1 cellular context compared by ENCODE assay signal in genomic region chr1:23368562-23369334, GRCh38.
TF ChIP-seq lines count a peak whose summit lies in the region.

No MANE protein-coding gene starts in this region.

TF ChIP-seq in K562, 482 proteins besides CTCF, POLR2A, EP300 and RAD21 (continued from another document and continues in another):
- TF ChIP-seq NR4A1 (CRISPR knock-in tag; IDR thresholded peaks at IDR 0.05) (0 out of 2 replicates have a peak, but pooled peaks have one; percentile 82), NR4A1 (tag; IDR thresholded peaks at IDR 0.05) (no peak), ZNF584 (CRISPR knock-in tag; IDR thresholded peaks at IDR 0.05; ENCODE audit: low read depth) (peak; percentile 56; the same call in 1 of the 2 replicates), BDP1 (IDR thresholded peaks at IDR 0.05; ENCODE audit: insufficient read depth, insufficient read length) (no peak), SETDB1 (IDR thresholded peaks at IDR 0.05; ENCODE audit: low read length) (no peak), ZNF143 (CRISPR knock-in tag; IDR thresholded peaks at IDR 0.05) (peak; percentile 88), HIVEP1 (CRISPR knock-in tag; IDR thresholded peaks at IDR 0.05) (peak; percentile 26; the same call in 1 of the 2 replicates), RAD51 (IDR thresholded peaks at IDR 0.05; ENCODE audit: borderline replicate concordance, low read depth) (no peak), ZFX (CRISPR knock-in tag; IDR thresholded peaks at IDR 0.05) (peak; percentile 98), E2F5 (CRISPR knock-in tag; IDR thresholded peaks at IDR 0.05) (no peak), NFXL1 (CRISPR knock-in tag; IDR thresholded peaks at IDR 0.05) (0 out of 2 replicates have a peak, but pooled peaks have one; percentile 61), REST (CRISPR knock-in tag; IDR thresholded peaks at IDR 0.05; ENCODE audit: low read depth) (0 out of 2 replicates have a peak, but pooled peaks have one; percentile 27), MCM2 (IDR thresholded peaks at IDR 0.05; ENCODE audit: low read depth) (no peak), FOXA3 (CRISPR knock-in tag; conservative IDR thresholded peaks at IDR 0.05 in 1 of 2, IDR thresholded peaks at IDR 0.05 in 1 of 2) (no peak; a peak in 1 of 4 replicates), RB1 (IDR thresholded peaks at IDR 0.05; ENCODE audit: low read depth) (peak; percentile 90), ERF (CRISPR knock-in tag; IDR thresholded peaks at IDR 0.05) (peak; percentile 39; the same call in 1 of the 2 replicates), HMG20A (CRISPR knock-in tag; conservative IDR thresholded peaks at IDR 0.05) (no peak), NCOA2 (IDR thresholded peaks at IDR 0.05; ENCODE audit: partially characterized antibody in 2 of 2) (no peak), STAT5B (CRISPR knock-in tag; IDR thresholded peaks at IDR 0.05) (no peak), DNMT1 (IDR thresholded peaks at IDR 0.05) (peak; percentile 84; the same call in 1 of the 2 replicates), ZNF384 (IDR thresholded peaks at IDR 0.05; ENCODE audit: low read depth, low read length) (0 out of 2 replicates have a peak, but pooled peaks have one; percentile 34), AFF1 (IDR thresholded peaks at IDR 0.05; ENCODE audit: low read depth in 1 of 2, partially characterized antibody in 2 of 2) (peak in 1 of 2 experiments; percentile 97), ZBTB34 (CRISPR knock-in tag; IDR thresholded peaks at IDR 0.05) (no peak), LEF1 (IDR thresholded peaks at IDR 0.05) (no peak), GATAD2A (IDR thresholded peaks at IDR 0.05) (peak; percentile 90), FOXK2 (conservative IDR thresholded peaks at IDR 0.05 in 1 of 2, IDR thresholded peaks at IDR 0.05 in 1 of 2; ENCODE audit: low read depth in 2 of 2) (peak; percentile 64 to 70; a peak in 2 of 4 replicates), NCOA1 (IDR thresholded peaks at IDR 0.05; ENCODE audit: low read depth) (0 out of 2 replicates have a peak, but pooled peaks have one; percentile 9), SRSF3 (IDR thresholded peaks at IDR 0.05; ENCODE audit: insufficient read depth, low read length) (no peak), THAP7 (CRISPR knock-in tag; IDR thresholded peaks at IDR 0.05) (0 out of 2 replicates have a peak, but pooled peaks have one; percentile 73), ZNF76 (CRISPR knock-in tag; IDR thresholded peaks at IDR 0.05; ENCODE audit: borderline replicate concordance) (peak; percentile 93), BHLHE40 (IDR thresholded peaks at IDR 0.05; ENCODE audit: low read length) (0 out of 2 replicates have a peak, but pooled peaks have one; percentile 50), SMAD2 (IDR thresholded peaks at IDR 0.05; ENCODE audit: low read depth, low read length) (no peak), RBM22 (IDR thresholded peaks at IDR 0.05; ENCODE audit: low read depth, low read length, poor library complexity, severe bottlenecking) (peak; percentile 67), SMAD3 (CRISPR knock-in tag; conservative IDR thresholded peaks at IDR 0.05) (0 out of 2 replicates have a peak, but pooled peaks have one; percentile 54), MCM3 (IDR thresholded peaks at IDR 0.05) (no peak), LARP7 (IDR thresholded peaks at IDR 0.05) (peak; percentile 61; the same call in 1 of the 2 replicates), SIN3A (IDR thresholded peaks at IDR 0.05; ENCODE audit: borderline replicate concordance in 2 of 2, control insufficient read depth in 1 of 2, low read depth in 2 of 2, low read length in 2 of 2) (peak; percentile 81 to 87; a peak in 3 of 4 replicates), SP1 (CRISPR knock-in tag; IDR thresholded peaks at IDR 0.05) (peak; percentile 94), MAZ (CRISPR knock-in tag; conservative IDR thresholded peaks at IDR 0.05 in 1 of 2, IDR thresholded peaks at IDR 0.05 in 1 of 2) (peak; percentile 95), ZBTB1 (CRISPR knock-in tag; IDR thresholded peaks at IDR 0.05; ENCODE audit: borderline replicate concordance, low read depth) (peak; percentile 54; the same call in 1 of the 2 replicates), ZNF133 (CRISPR knock-in tag; IDR thresholded peaks at IDR 0.05) (no peak), ZNF134 (CRISPR knock-in tag; conservative IDR thresholded peaks at IDR 0.05) (no peak), RBBP5 (IDR thresholded peaks at IDR 0.05; ENCODE audit: borderline replicate concordance, insufficient read depth, low read length, poor library complexity, severe bottlenecking) (peak; percentile 50), TAF15 (IDR thresholded peaks at IDR 0.05; ENCODE audit: low read depth, low read length) (no peak), SIX5 (IDR thresholded peaks at IDR 0.05; ENCODE audit: borderline replicate concordance in 1 of 2, insufficient read depth in 1 of 2, low read depth in 1 of 2, low read length in 2 of 2) (peak; percentile 96 to 97), SMAD1 (IDR thresholded peaks at IDR 0.05; ENCODE audit: low read depth, low read length, partially characterized antibody) (peak; percentile 30), HMGN3 (IDR thresholded peaks at IDR 0.05; ENCODE audit: borderline replicate concordance, extremely low read depth, insufficient read length, low read depth, low read length) (peak; percentile 96), ZBTB17 (CRISPR knock-in tag; IDR thresholded peaks at IDR 0.05) (peak; percentile 88), THAP12 (CRISPR knock-in tag; IDR thresholded peaks at IDR 0.05) (peak; percentile 64; the same call in 1 of the 2 replicates), HDAC2 (IDR thresholded peaks at IDR 0.05) (peak; percentile 31; the same call in 1 of the 2 replicates), CLOCK (CRISPR knock-in tag; IDR thresholded peaks at IDR 0.05; ENCODE audit: borderline replicate concordance) (0 out of 2 replicates have a peak, but pooled peaks have one; percentile 61), CBX8 (IDR thresholded peaks at IDR 0.05; ENCODE audit: borderline replicate concordance, extremely low read depth, low read depth, low read length, poor library complexity, severe bottlenecking) (no peak)
